Comparison of ENCODE assay signal across 21 cellular contexts in the genomic region with DNA sequence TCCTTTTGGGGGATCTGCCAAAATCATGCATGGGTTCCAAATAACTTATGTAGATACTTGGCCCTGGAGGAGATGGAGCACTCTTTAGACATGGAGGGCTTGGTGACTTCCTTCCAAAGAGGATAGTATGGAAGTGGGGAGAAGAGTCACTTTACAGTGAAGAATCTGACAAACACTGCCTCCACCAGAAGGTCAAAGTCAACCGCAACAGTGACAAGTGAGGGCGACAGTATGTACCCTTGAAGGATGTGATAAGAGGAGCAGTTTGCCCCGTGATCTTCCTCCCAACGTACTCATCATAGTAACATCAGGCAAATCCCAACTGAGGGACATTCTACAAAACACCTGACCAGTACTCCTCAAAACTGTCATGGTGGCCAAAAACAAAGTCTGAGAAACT.
"Had no signal": no experiment of that assay in that cellular context is flagged by ENCODE, and none has a peak within 500 bp of the region (broad histone marks: within the 10 kb centered on the region; RNA-seq: fewer than 3 reads in every experiment).

No MANE protein-coding gene starts in this region.

- H3K9me3 Mint-ChIP-seq: dendritic cell treated with granulocyte-macrophage colony-stimulating factor and Interleukin-4, amounts not matched to agents 40 ng/mL and 50 ng/mL, for 4 days; effector memory CD8-positive, alpha-beta T cell; nephron progenitor cell had no signal

- H3K27ac Mint-ChIP-seq: dendritic cell treated with granulocyte-macrophage colony-stimulating factor and Interleukin-4, amounts not matched to agents 40 ng/mL and 50 ng/mL, for 4 days; effector memory CD8-positive, alpha-beta T cell; naive thymus-derived CD4-positive, alpha-beta T cell; nephron progenitor cell had no signal

- H3K27ac ChIP-seq: epithelial cell of prostate, esophagus muscularis mucosa, gastroesophageal sphincter, parathyroid adenoma, prostate gland, right lobe of liver, spleen, stomach, uterus had no signal

- H3K36me3 Mint-ChIP-seq: naive thymus-derived CD4-positive, alpha-beta T cell had no signal

- H3K4me3 Mint-ChIP-seq: dendritic cell treated with granulocyte-macrophage colony-stimulating factor and Interleukin-4, amounts not matched to agents 40 ng/mL and 50 ng/mL, for 4 days; effector memory CD8-positive, alpha-beta T cell; naive thymus-derived CD4-positive, alpha-beta T cell; nephron progenitor cell had no signal

- H3K4me1 Mint-ChIP-seq: naive thymus-derived CD4-positive, alpha-beta T cell; nephron progenitor cell had no signal

- DNase-seq: effector memory CD8-positive, alpha-beta T cell; left colon; mammary epithelial cell; naive thymus-derived CD4-positive, alpha-beta T cell; nephron progenitor cell; right lobe of liver; spleen; stimulated activated CD4-positive, alpha-beta T cell treated with anti-CD3 and anti-CD28 coated beads, Interleukin-2, amount 100 ng/mL, for 24 hours; stimulated activated naive CD4-positive, alpha-beta T cell; stomach; substantia nigra; trophoblast cell; uterus had no signal

- H3K36me3 ChIP-seq: prostate gland, right lobe of liver, uterus had no signal

- ATAC-seq: effector memory CD8-positive, alpha-beta T cell; gastroesophageal sphincter; left colon; naive thymus-derived CD4-positive, alpha-beta T cell; right lobe of liver had no signal

- H3K27me3 ChIP-seq: esophagus muscularis mucosa, gastroesophageal sphincter, hepatocyte, right lobe of liver, spleen, stomach, uterus had no signal

- H3K9me3 ChIP-seq: esophagus muscularis mucosa, gastroesophageal sphincter, prostate gland, right lobe of liver, spleen, stomach, thoracic aorta, uterus had no signal

- H3K27me3 Mint-ChIP-seq: dendritic cell treated with granulocyte-macrophage colony-stimulating factor and Interleukin-4, amounts not matched to agents 40 ng/mL and 50 ng/mL, for 4 days had no signal

- H3K4me3 ChIP-seq: esophagus muscularis mucosa, gastroesophageal sphincter, hepatocyte, prostate gland, right lobe of liver, spleen, stomach, thoracic aorta, uterus had no signal

- H3K4me1 ChIP-seq: gastroesophageal sphincter, parathyroid adenoma, prostate gland, right lobe of liver, uterus had no signal
